In genomic region chr7:105055084-105055483, GRCh38 we compare ENCODE assay signal across 1 cellular context.
TF ChIP-seq lines count a peak whose summit lies in the region.

No MANE protein-coding gene starts in this region.

TF ChIP-seq in WTC11, 78 proteins besides CTCF, POLR2A, EP300 and RAD21 (continued from another document):
- TF ChIP-seq ZNF425 (CRISPR knock-in tag; conservative IDR thresholded peaks at IDR 0.05) (no peak), SMAD4 (CRISPR knock-in tag; IDR thresholded peaks at IDR 0.05) (no peak), OVOL2 (CRISPR knock-in tag; IDR thresholded peaks at IDR 0.05; ENCODE audit: borderline replicate concordance) (no peak), ZNF121 (CRISPR knock-in tag; IDR thresholded peaks at IDR 0.05) (no peak), CREB1 (CRISPR knock-in tag; IDR thresholded peaks at IDR 0.05) (no peak), IRF1 (CRISPR knock-in tag; IDR thresholded peaks at IDR 0.05) (no peak), MXD4 (CRISPR knock-in tag; IDR thresholded peaks at IDR 0.05; ENCODE audit: borderline replicate concordance) (no peak), ZNF281 (CRISPR knock-in tag; IDR thresholded peaks at IDR 0.05) (no peak), NFYB (CRISPR knock-in tag; conservative IDR thresholded peaks at IDR 0.05; ENCODE audit: low read depth) (no peak)
